36 cellular contexts compared by ENCODE assay signal in the genomic region with DNA sequence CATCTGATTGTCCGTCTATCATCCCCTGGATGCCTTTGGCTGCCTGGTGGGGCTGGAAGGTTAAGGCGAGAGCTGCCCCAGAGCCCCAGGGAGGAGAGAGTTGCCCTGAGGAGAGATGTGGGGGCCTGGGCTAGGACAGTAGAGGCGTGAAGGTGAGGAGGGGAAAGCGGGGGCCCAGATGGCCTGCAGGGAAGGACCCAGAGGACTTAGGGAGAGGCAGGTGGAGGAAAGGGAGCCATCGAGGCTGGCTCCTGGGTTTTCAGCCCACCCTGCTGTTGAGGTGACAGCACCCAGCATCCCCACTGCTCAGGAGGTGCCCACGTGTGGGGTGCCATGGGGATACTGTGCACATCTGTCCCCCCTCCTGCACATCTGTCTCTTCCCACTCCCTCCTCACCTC.
"Had no signal": no experiment of that assay in that cellular context is flagged by ENCODE, and none has a peak within 500 bp of the region (broad histone marks: within the 10 kb centered on the region; RNA-seq: fewer than 3 reads in every experiment).

No MANE protein-coding gene starts in this region.

- DNase-seq: activated B cell treated with CpG ODN at 0.5 μM for 24 hours; activated CD4-positive, alpha-beta memory T cell treated with anti-CD3 and anti-CD28 coated beads for 36 hours; activated CD4-positive, alpha-beta T cell treated with anti-CD3 and anti-CD28 coated beads for 4 hours; activated CD4-positive, alpha-beta T cell treated with anti-CD3 and anti-CD28 coated beads, Interleukin-2, amount 10 ng/mL, durations not matched to agents 24 days and 14 days; activated CD4-positive, alpha-beta T cell treated with anti-CD3 and anti-CD28 coated beads, Interleukin-2, amount 50 U/mL, for 1 hour; activated CD4-positive, alpha-beta T cell treated with anti-CD3 and anti-CD28 coated beads, Interleukin-2, amount 50 U/mL, for 4 hours; activated CD4-positive, CD25-positive, alpha-beta regulatory T cell treated with anti-CD3 and anti-CD28 coated beads, Interleukin-2, amount 50 U/mL, for 72 hours; activated CD8-positive, alpha-beta memory T cell treated with anti-CD3 and anti-CD28 coated beads, Interleukin-2, amount 50 U/mL, for 4 hours; activated CD8-positive, alpha-beta T cell treated with anti-CD3 and anti-CD28 coated beads for 36 hours; activated effector memory CD4-positive, alpha-beta T cell treated with anti-CD3 and anti-CD28 coated beads, Interleukin-2, amount 50 U/mL, for 16 hours; activated gamma-delta T cell treated with Interleukin-2 at 50 U/mL for 16 hours; activated naive CD4-positive, alpha-beta T cell; activated naive CD4-positive, alpha-beta T cell treated with anti-CD3 and anti-CD28 coated beads for 36 hours; activated naive CD4-positive, alpha-beta T cell treated with anti-CD3 and anti-CD28 coated beads, Interleukin-2, amount 50 U/mL, for 16 hours; activated naive CD8-positive, alpha-beta T cell treated with anti-CD3 and anti-CD28 coated beads for 36 hours; activated T-cell treated with anti-CD3 and anti-CD28 coated beads for 4 hours; activated T-cell treated with anti-CD3 and anti-CD28 coated beads, Interleukin-2, amount 50 U/mL, for 1 hour; activated T-cell treated with anti-CD3 and anti-CD28 coated beads, Interleukin-2, amount 50 U/mL, for 4 hours; activated T-cell treated with anti-CD3 and anti-CD28 coated beads, Interleukin-2, amount 50 U/mL, for 72 hours; adrenal gland; amniotic stem cell; body of pancreas; brain microvascular endothelial cell; central memory CD4-positive, alpha-beta T cell; T-helper 1 cell; T-helper 2 cell; T-helper 9 cell had no signal

- H3K4me3 Mint-ChIP-seq: activated B cell treated with CpG ODN at 0.5 μM for 24 hours; activated CD4-positive, alpha-beta memory T cell treated with anti-CD3 and anti-CD28 coated beads for 36 hours; activated CD4-positive, alpha-beta T cell treated with anti-CD3 and anti-CD28 coated beads, Interleukin-2, amount 10 ng/mL, durations not matched to agents 24 days and 14 days; activated CD8-positive, alpha-beta T cell treated with anti-CD3 and anti-CD28 coated beads for 36 hours; activated naive CD4-positive, alpha-beta T cell treated with anti-CD3 and anti-CD28 coated beads for 36 hours; activated naive CD8-positive, alpha-beta T cell treated with anti-CD3 and anti-CD28 coated beads for 36 hours; activated T-cell treated with anti-CD3 and anti-CD28 coated beads, Interleukin-2, amount 50 U/mL, for 4 hours; activated T-cell treated with anti-CD3 and anti-CD28 coated beads, Interleukin-2, amount 50 U/mL, for 72 hours; activated T-helper 1 cell treated with anti-CD3 and anti-CD28 coated beads, Interleukin-12 subunit alpha, Interleukin-12 subunit beta, Interleukin-2, Interleukin-4 antibody, amounts not matched to agents 30 ng/mL and 10 ng/mL and 1 ng/mL, durations not matched to agents 14 hours and 24 hours and 36 hours; activated T-helper 17 cell treated with anti-CD3 and anti-CD28 coated beads, Interleukin-2, amount 50 U/mL, for 72 hours; T-helper 1 cell treated with Interleukin-12 subunit alpha and Interleukin-12 subunit beta and Interleukin-4 antibody, amounts not matched to agents 30 μg/mL and 1 μg/mL, for 36 hours; T-helper 2 cell treated with Interferon-gamma antibody and Interleukin-4, amounts not matched to agents 5 μg/mL and 100 μg/mL, for 36 hours had no signal

- H3K9me3 Mint-ChIP-seq: activated CD4-positive, alpha-beta memory T cell treated with anti-CD3 and anti-CD28 coated beads for 36 hours; activated CD8-positive, alpha-beta T cell treated with anti-CD3 and anti-CD28 coated beads for 36 hours; activated naive CD4-positive, alpha-beta T cell treated with anti-CD3 and anti-CD28 coated beads for 36 hours; activated naive CD8-positive, alpha-beta T cell treated with anti-CD3 and anti-CD28 coated beads for 36 hours; activated T-cell treated with anti-CD3 and anti-CD28 coated beads, Interleukin-2, amount 50 U/mL, for 4 hours; activated T-helper 1 cell treated with anti-CD3 and anti-CD28 coated beads, Interleukin-12 subunit alpha, Interleukin-12 subunit beta, Interleukin-2, Interleukin-4 antibody, amounts not matched to agents 30 ng/mL and 10 ng/mL and 1 ng/mL, durations not matched to agents 14 hours and 24 hours and 36 hours; activated T-helper 17 cell treated with anti-CD3 and anti-CD28 coated beads, Interleukin-2, amount 50 U/mL, for 72 hours; T-helper 1 cell treated with Interleukin-12 subunit alpha and Interleukin-12 subunit beta and Interleukin-4 antibody, amounts not matched to agents 30 μg/mL and 1 μg/mL, for 36 hours had no signal

- ATAC-seq: activated CD8-positive, alpha-beta T cell treated with anti-CD3 and anti-CD28 coated beads for 36 hours; activated naive CD4-positive, alpha-beta T cell treated with anti-CD3 and anti-CD28 coated beads, Interleukin-2, amount 50 U/mL, for 72 hours; activated T-cell treated with anti-CD3 and anti-CD28 coated beads, Interleukin-2, amount 50 U/mL, for 4 hours; activated T-cell treated with anti-CD3 and anti-CD28 coated beads, Interleukin-2, amount 50 U/mL, for 72 hours; activated T-helper 17 cell treated with anti-CD3 and anti-CD28 coated beads, Interleukin-2, amount 50 U/mL, for 72 hours; body of pancreas had no signal

- H3K9me3 ChIP-seq: adrenal gland, body of pancreas, breast epithelium had no signal

- H3K27me3 ChIP-seq: adrenal gland, body of pancreas, brain microvascular endothelial cell had no signal

- H3K36me3 Mint-ChIP-seq: activated CD4-positive, alpha-beta memory T cell treated with anti-CD3 and anti-CD28 coated beads for 36 hours; activated naive CD4-positive, alpha-beta T cell treated with anti-CD3 and anti-CD28 coated beads, Interleukin-2, amount 50 U/mL, for 72 hours; activated naive CD8-positive, alpha-beta T cell treated with anti-CD3 and anti-CD28 coated beads for 36 hours had no signal

- H3K27me3 Mint-ChIP-seq: activated B cell treated with CpG ODN at 0.5 μM for 24 hours; activated CD4-positive, alpha-beta T cell treated with anti-CD3 and anti-CD28 coated beads, Interleukin-2, amount 10 ng/mL, durations not matched to agents 24 days and 14 days; activated CD8-positive, alpha-beta T cell treated with anti-CD3 and anti-CD28 coated beads for 36 hours had no signal

- H3K4me3 ChIP-seq: adrenal gland, body of pancreas, breast epithelium had no signal

- H3K4me1 ChIP-seq: adrenal gland, body of pancreas, breast epithelium had no signal

- H3K4me1 Mint-ChIP-seq: activated B cell treated with CpG ODN at 0.5 μM for 24 hours; activated CD4-positive, alpha-beta T cell treated with anti-CD3 and anti-CD28 coated beads, Interleukin-2, amount 10 ng/mL, durations not matched to agents 24 days and 14 days; activated naive CD8-positive, alpha-beta T cell treated with anti-CD3 and anti-CD28 coated beads for 36 hours; activated T-helper 17 cell treated with anti-CD3 and anti-CD28 coated beads, Interleukin-2, amount 50 U/mL, for 72 hours had no signal

- H3K36me3 ChIP-seq: adrenal gland, brain microvascular endothelial cell, breast epithelium had no signal

- H3K27ac ChIP-seq: adrenal gland, body of pancreas, brain microvascular endothelial cell, breast epithelium, VCaP had no signal

- FAIRE-seq: astrocyte, TTC549 had no signal

- H3K27ac Mint-ChIP-seq: activated B cell treated with CpG ODN at 0.5 μM for 24 hours; activated CD4-positive, alpha-beta memory T cell treated with anti-CD3 and anti-CD28 coated beads for 36 hours; activated CD4-positive, alpha-beta T cell treated with anti-CD3 and anti-CD28 coated beads, Interleukin-2, amount 10 ng/mL, durations not matched to agents 24 days and 14 days; activated CD8-positive, alpha-beta T cell treated with anti-CD3 and anti-CD28 coated beads for 36 hours; activated naive CD4-positive, alpha-beta T cell treated with anti-CD3 and anti-CD28 coated beads for 36 hours; activated naive CD4-positive, alpha-beta T cell treated with anti-CD3 and anti-CD28 coated beads, Interleukin-2, amount 50 U/mL, for 72 hours; activated naive CD8-positive, alpha-beta T cell treated with anti-CD3 and anti-CD28 coated beads for 36 hours; activated T-cell treated with anti-CD3 and anti-CD28 coated beads, Interleukin-2, amount 50 U/mL, for 72 hours; activated T-helper 1 cell treated with anti-CD3 and anti-CD28 coated beads, Interleukin-12 subunit alpha, Interleukin-12 subunit beta, Interleukin-2, Interleukin-4 antibody, amounts not matched to agents 30 ng/mL and 10 ng/mL and 1 ng/mL, durations not matched to agents 14 hours and 24 hours and 36 hours; activated T-helper 17 cell treated with anti-CD3 and anti-CD28 coated beads, Interleukin-2, amount 50 U/mL, for 72 hours; T-helper 1 cell treated with Interleukin-12 subunit alpha and Interleukin-12 subunit beta and Interleukin-4 antibody, amounts not matched to agents 30 μg/mL and 1 μg/mL, for 36 hours; T-helper 2 cell treated with Interferon-gamma antibody and Interleukin-4, amounts not matched to agents 5 μg/mL and 100 μg/mL, for 36 hours had no signal
